11 cellular contexts compared by ENCODE assay signal in genomic region chr15:58329781-58330467, GRCh38.
A peak's percentile ranks its signal among the peaks of the same experiment; 100 is the strongest.
DNase-seq lines count a peak whose midpoint lies in the region; ATAC-seq and TF ChIP-seq lines count a peak whose summit lies in the region.
"Had no signal": no experiment of that assay in that cellular context is flagged by ENCODE, and none has a peak within 500 bp of the region (broad histone marks: within the 10 kb centered on the region; RNA-seq: fewer than 3 reads in every experiment).

No MANE protein-coding gene starts in this region.

- H3K27ac Mint-ChIP-seq in Calu3 (ENCODE audit: unreplicated experiment) (peak overlapping the region; percentile 99), glutamatergic neuron (ENCODE audit: unreplicated experiment) (no peak overlapping the region)

- H3K27ac ChIP-seq in RWPE1 (peak overlapping the region; percentile 79), right cardiac atrium (ENCODE audit: low read length) (peak overlapping the region; percentile 5), prostate gland (peak overlapping the region; percentile 96 to 98)

- intact Hi-C loops in Calu3 (cut with micrococcal nuclease; ENCODE audit: unreplicated experiment) (loop anchor here (2.0 to 5.0 kb wide), 4 partner anchors 58 to 275 kb away; no protein-coding TSS in a partner anchor), right cardiac atrium (cut with DNase I) (no loop called here), prostate gland (cut with DNase I) (loop anchor here (5.0 kb wide), 2 partner anchors 83 to 417 kb away; partner anchors contain the start of gene ADAM10)

- no peaks in the 10 kb centered on the region for H3K27me3 ChIP-seq in right cardiac atrium (ENCODE audit: control insufficient read depth, insufficient read depth)
- no peaks in the 10 kb centered on the region for H3K27me3 ChIP-seq in prostate gland (replicated peaks; ENCODE audit: insufficient read depth)

- ATAC-seq in right cardiac atrium = peak in 1 of 2 donors; percentile 38

- H3K36me3 ChIP-seq in prostate gland = no peaks in the 10 kb centered on the region

- no peak for TF ChIP-seq POLR2A in prostate gland (IDR thresholded peaks at IDR 0.05)

- DNase-seq in Calu3 = peak; percentile 88
- DNase-seq in RWPE1 (ENCODE audit: low spot score) = no peak
- DNase-seq in right cardiac atrium = peak in 2 of 3 donors; percentile 37 to 65
- DNase-seq in prostate gland (ENCODE audit: low spot score) = peak; percentile 86
- no peak for DNase-seq in Kasumi-1 (lab: John Stamatoyannopoulos, UW)
- DNase-seq in glutamatergic neuron = no peak
- no peak for DNase-seq in occipital lobe (lab: John Stamatoyannopoulos, UW)
- no peak for DNase-seq in DMS114 treated with DMSO at 0.1 percent for 48 hours (lab: John Stamatoyannopoulos, UW; ENCODE audit: unreplicated experiment)
- DNase-seq: activated CD4-positive, alpha-beta T cell treated with anti-CD3 and anti-CD28 coated beads for 1 hour; hippocampal formation; KBM-7 had no signal

- no peaks in the 10 kb centered on the region for H3K27me3 Mint-ChIP-seq in Calu3 (ENCODE audit: unreplicated experiment)
- no peaks in the 10 kb centered on the region for H3K27me3 Mint-ChIP-seq in glutamatergic neuron (ENCODE audit: unreplicated experiment)

- H3K4me3 ChIP-seq in right cardiac atrium (ENCODE audit: low read length) (no peak overlapping the region), prostate gland (no peak overlapping the region)

- no TSS peak for BruUV-seq in Calu3 (replicated peaks; lab: Mats Ljungman, UMichigan)

- POLR2A ChIA-PET in RWPE1 (lab: Yijun Ruan, JAX; ENCODE audit: low non-redundant PET) = no interaction called here

- H3K9me3 Mint-ChIP-seq in Calu3 (ENCODE audit: low read depth, unreplicated experiment) (peaks cover 2% of the 10 kb centered on the region), glutamatergic neuron (ENCODE audit: unreplicated experiment) (peaks cover 5% of the 10 kb centered on the region)

- H3K4me3 Mint-ChIP-seq in Calu3 (ENCODE audit: low read depth, unreplicated experiment) = peak overlapping the region; percentile 61
- no peak overlapping the region for H3K4me3 Mint-ChIP-seq in glutamatergic neuron (ENCODE audit: unreplicated experiment)

- H3K4me1 Mint-ChIP-seq in Calu3 (ENCODE audit: low read depth, unreplicated experiment) (peaks cover 58% of the 10 kb centered on the region), glutamatergic neuron (ENCODE audit: low read depth, unreplicated experiment) (peaks cover 20% of the 10 kb centered on the region)

- H3K36me3 Mint-ChIP-seq in Calu3 (ENCODE audit: insufficient read depth, unreplicated experiment) (peaks cover 26% of the 10 kb centered on the region), glutamatergic neuron (ENCODE audit: unreplicated experiment) (peaks cover 2% of the 10 kb centered on the region)

- H3K9me3 ChIP-seq in right cardiac atrium (ENCODE audit: control insufficient read depth, low read length) = peaks cover 3% of the 10 kb centered on the region
- H3K9me3 ChIP-seq in prostate gland = no peaks in the 10 kb centered on the region

- CTCF ChIA-PET in Calu3 (lab: Charles Lee) = interaction anchor here (0.5 to 1.4 kb wide), 4 partner anchors 19 to 217 kb away, joined by 3 to 4 read pairs (median 3); no protein-coding TSS in a partner anchor
- CTCF ChIA-PET in RWPE1 (lab: Yijun Ruan, JAX) = interaction anchor here (0.6 kb wide), 1 partner anchor 416 kb away, joined by 3 read pairs; no protein-coding TSS in a partner anchor

- H3K4me1 ChIP-seq in right cardiac atrium (ENCODE audit: control insufficient read depth, insufficient read depth, low read length) (peaks cover 14% of the 10 kb centered on the region), prostate gland (replicated peaks) (peaks cover 35% of the 10 kb centered on the region)

- WGBS in right cardiac atrium = 68% methylated on average over 9 of the region's 9 CpGs
- 54% methylated on average over 9 of the region's 9 CpGs for WGBS in prostate gland

- TF ChIP-seq CTCF in Calu3 (IDR thresholded peaks at IDR 0.05; ENCODE audit: unreplicated experiment) = no peak
- no peak for TF ChIP-seq CTCF in RWPE1 (conservative IDR thresholded peaks at IDR 0.05; ENCODE audit: low read depth)
- no peak for TF ChIP-seq CTCF in prostate gland (IDR thresholded peaks at IDR 0.05)
- TF ChIP-seq CTCF in glutamatergic neuron (IDR thresholded peaks at IDR 0.05; ENCODE audit: partially characterized antibody, unreplicated experiment) = no peak

Comparison
In these comparisons a context has a peak if more than half of its experiments do, and no peak if none do; other contexts are left out.
1. DNase-seq: peak in Calu3 (single experiment), right cardiac atrium (2 of 3) and prostate gland (single experiment); none in RWPE1 (single experiment), Kasumi-1 (0 of 2), glutamatergic neuron (single experiment), occipital lobe (single experiment) and DMS114 treated with DMSO at 0.1 percent for 48 hours (single experiment).
2. H3K27ac ChIP-seq: peak in every context shown above with its lines; median percentile 97 in prostate gland; 79 in RWPE1; 5 in right cardiac atrium.
3. intact Hi-C loops: an anchor here in Calu3 (2.0 to 5.0 kb wide) and prostate gland (5.0 kb wide); none called in right cardiac atrium.